ENCODE assay signal across 9 cellular contexts in the genomic region with DNA sequence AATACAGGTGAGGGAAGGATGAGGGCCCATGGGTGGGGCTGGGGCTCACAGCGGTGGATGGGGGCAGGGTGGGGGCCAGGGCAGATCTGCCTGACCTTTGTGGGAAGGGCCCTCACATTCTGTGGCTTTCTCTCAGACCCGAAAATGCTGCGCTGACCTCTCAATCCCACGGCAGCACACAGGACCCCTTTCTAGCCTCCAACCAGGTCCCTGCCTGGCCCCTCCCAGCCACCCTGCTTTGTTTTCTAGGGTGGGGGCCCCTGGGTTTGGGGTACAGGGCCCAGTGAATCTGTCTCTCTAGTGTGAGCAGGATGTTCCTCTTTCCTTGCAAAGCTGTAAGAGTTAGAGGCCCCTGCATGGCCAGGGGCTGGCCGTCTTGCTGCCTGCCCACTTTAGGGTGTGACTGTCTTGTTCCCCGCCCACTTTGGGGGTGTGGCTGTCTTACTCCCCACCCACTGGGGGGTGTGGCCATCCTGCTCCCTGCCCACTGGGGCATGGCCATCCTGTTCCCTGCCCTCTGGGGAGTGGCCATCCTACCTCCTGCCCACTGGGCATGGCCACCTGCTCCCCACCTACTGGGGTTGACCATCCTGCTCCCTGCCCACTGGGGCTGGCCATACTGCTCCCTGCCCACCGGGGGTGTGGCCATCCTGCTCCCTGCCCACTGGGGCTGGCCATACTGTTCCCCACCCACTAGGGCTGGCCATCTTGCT. TPM values are rescaled to one million over a fixed set of nuclear protein-coding genes. Genes with fewer than 3 reads are reported as not detected.
A peak's percentile ranks its signal among the peaks of the same experiment; 100 is the strongest.
DNase-seq lines count a peak whose midpoint lies in the region; ATAC-seq and TF ChIP-seq lines count a peak whose summit lies in the region.
"Had no signal": no experiment of that assay in that cellular context is flagged by ENCODE, and none has a peak within 500 bp of the region (broad histone marks: within the 10 kb centered on the region; RNA-seq: fewer than 3 reads in every experiment).

No MANE protein-coding gene starts in this region.

- no peak overlapping the region for H2BK5ac ChIP-seq in neuronal stem cell (ENCODE audit: low read length)

- peak overlapping the region; percentile 9 for H2BK120ac ChIP-seq in neuronal stem cell (ENCODE audit: low read depth, low read length)

- peaks cover 0 to 12% (median 0%) of the 10 kb centered on the region in 3 experiments for H3K27me3 ChIP-seq in neuronal stem cell (ENCODE audit: control insufficient read depth in 3 of 3, insufficient read depth in 3 of 3, low read depth in 1 of 3, low read length in 3 of 3)
- no peaks in the 10 kb centered on the region for H3K27me3 ChIP-seq in transverse colon
- H3K27me3 ChIP-seq: ovary had no signal

- no peak overlapping the region for H3K9ac ChIP-seq in neuronal stem cell (ENCODE audit: low read depth, low read length, poor library complexity)

- H3K36me3 ChIP-seq in neuronal stem cell (replicated peaks in 1 of 2; ENCODE audit: control insufficient read depth in 2 of 2, insufficient read depth in 2 of 2, low read length in 2 of 2) (no peaks in the 10 kb centered on the region), transverse colon (no peaks in the 10 kb centered on the region)
- H3K36me3 ChIP-seq: ovary had no signal

- H3K9me3 ChIP-seq in neuronal stem cell (replicated peaks in 1 of 2; ENCODE audit: control insufficient read depth in 2 of 2, insufficient read depth in 1 of 2, low read depth in 1 of 2, low read length in 2 of 2) (peaks cover 0 to 2% of the 10 kb centered on the region in 2 donors), transverse colon (no peaks in the 10 kb centered on the region)
- H3K9me3 ChIP-seq: ovary had no signal

- no peak overlapping the region for H3K4me2 ChIP-seq in neuronal stem cell (ENCODE audit: insufficient read depth, low read length, poor library complexity, severe bottlenecking)

- peak overlapping the region; percentile 11 for H3K23ac ChIP-seq in neuronal stem cell (ENCODE audit: low read depth, low read length, poor library complexity)

- no peaks in the 10 kb centered on the region for H3K79me1 ChIP-seq in neuronal stem cell (ENCODE audit: low read depth, low read length)

- H3K27ac ChIP-seq in neuronal stem cell (replicated peaks; ENCODE audit: low read length) (no peak overlapping the region), transverse colon (no peak overlapping the region)
- H3K27ac ChIP-seq: ovary had no signal

- TF ChIP-seq POLR2A in transverse colon (IDR thresholded peaks at IDR 0.05), result no peak

- no peak overlapping the region for H4K8ac ChIP-seq in neuronal stem cell (ENCODE audit: low read depth, low read length)

- intact Hi-C loops in transverse colon (cut with DNase I; ENCODE audit: low total_unique reads), result no loop called here

- peak overlapping the region; percentile 65 for H2AK5ac ChIP-seq in neuronal stem cell (ENCODE audit: low read depth, low read length)

- H2AFZ ChIP-seq in neuronal stem cell (ENCODE audit: low read length), result no peak overlapping the region

- H3K4me3 ChIP-seq in neuronal stem cell (ENCODE audit: low read length in 2 of 2), result no peak overlapping the region
- no peak overlapping the region for H3K4me3 ChIP-seq in transverse colon
- H3K4me3 ChIP-seq: ovary had no signal

- ATAC-seq in HG02642 (IDR thresholded peaks at IDR 0.05; ENCODE audit: poor library complexity, unreplicated experiment) (no peak), HG03280 (IDR thresholded peaks at IDR 0.05; ENCODE audit: unreplicated experiment) (no peak)

- H4K91ac ChIP-seq in neuronal stem cell (ENCODE audit: low read depth, low read length, poor library complexity), result no peak overlapping the region

- no peak for TF ChIP-seq EP300 in transverse colon (IDR thresholded peaks at IDR 0.05; ENCODE audit: low read depth)

- peak overlapping the region; percentile 75 for H2BK12ac ChIP-seq in neuronal stem cell (ENCODE audit: low read length)

- DNase-seq in GF-D8 (lab: John Stamatoyannopoulos, UW) (peak; percentile 78), NOMO-1 treated with DMSO at 0.1 percent for 48 hours (lab: John Stamatoyannopoulos, UW; ENCODE audit: unreplicated experiment) (peak; percentile 67), neuronal stem cell (ENCODE audit: low spot score) (no peak), NCI-H2029 treated with DMSO at 0.1 percent for 48 hours (lab: John Stamatoyannopoulos, UW) (no peak), transverse colon (no peak)
- DNase-seq in activated effector memory CD4-positive, alpha-beta T cell treated with anti-CD3 and anti-CD28 coated beads, Interleukin-2, amount 50 U/mL, for 16 hours, result peak; percentile 73

- no peak overlapping the region for H2BK15ac ChIP-seq in neuronal stem cell (ENCODE audit: low read length)

- peaks cover 4% of the 10 kb centered on the region in 2 donors for H3K4me1 ChIP-seq in neuronal stem cell (ENCODE audit: control insufficient read depth in 2 of 2, insufficient read depth in 1 of 2, low read depth in 1 of 2, low read length in 2 of 2)
- peaks cover 0 to 3% (median 0%) of the 10 kb centered on the region in 4 donors for H3K4me1 ChIP-seq in transverse colon

- H3K18ac ChIP-seq in neuronal stem cell (ENCODE audit: low read length), result peak overlapping the region; percentile 62

- WGBS in neuronal stem cell (ENCODE audit: extremely low coverage in 2 of 2, insufficient read length in 2 of 2, insufficient replicate concordance in 1 of 2), 2 donors, result no CpG with 5 or more reads among the region's 7 CpGs
- 86% methylated on average over 7 of the region's 7 CpGs; no CpG with 5 or more reads in 1 of the 2 donors for WGBS in transverse colon (ENCODE audit: low coverage in 1 of 2), 2 donors

- no peak overlapping the region for H3K14ac ChIP-seq in neuronal stem cell (ENCODE audit: low read length)

- H3K4ac ChIP-seq in neuronal stem cell (ENCODE audit: low read length), result no peak overlapping the region

- in situ Hi-C loops in transverse colon (cut with MboI; ENCODE audit: low pct_ligation_motif_present in 1 of 4, low pct_unique_long_range_greater_than_20kb in 1 of 4, low sequenced_read_pairs in 3 of 4), result no loop called here

- no peak for TF ChIP-seq CTCF in transverse colon (IDR thresholded peaks at IDR 0.05)

RNA-seq across cellular contexts. Expression of a gene that starts 11.5 kb away (rescaled TPM):
- 0.18 TPM for polyA plus RNA-seq in neuronal stem cell (2013, experiment 1 of 2)
- 0.06 TPM for polyA plus RNA-seq in neuronal stem cell (2013, experiment 2 of 2)
- total RNA-seq in transverse colon, result 10 to 100 TPM in 2 of 4 donors, 1 to 10 TPM in 1, under 1 TPM in 1; 1.00 to 37.8 (median 20.6) TPM

Comparison
In these comparisons a context has a peak if more than half of its experiments do, and no peak if none do; other contexts are left out.
1. DNase-seq: peak in GF-D8 (single experiment), NOMO-1 treated with DMSO at 0.1 percent for 48 hours (single experiment) and activated effector memory CD4-positive, alpha-beta T cell treated with anti-CD3 and anti-CD28 coated beads, Interleukin-2, amount 50 U/mL, for 16 hours (single experiment); none in neuronal stem cell (single experiment), NCI-H2029 treated with DMSO at 0.1 percent for 48 hours (single experiment) and transverse colon (single experiment).